ENCODE assay signal across 2 cellular contexts in genomic region chr7:113405296-113406056, GRCh38.
TF ChIP-seq lines count a peak whose summit lies in the region.

No MANE protein-coding gene starts in this region.

TF ChIP-seq in GM23338, 12 proteins besides CTCF, POLR2A, EP300 and RAD21 (continued from another document):
- no peak for TF ChIP-seq REST (IDR thresholded peaks at IDR 0.05; ENCODE audit: unreplicated experiment)
- no peak for TF ChIP-seq EZH2phosphoT487 (IDR thresholded peaks at IDR 0.05; ENCODE audit: unreplicated experiment)
- no peak for TF ChIP-seq CREB1 (CRISPR knock-in tag; IDR thresholded peaks at IDR 0.05; ENCODE audit: low read depth)
- no peak for TF ChIP-seq ZNF462 (CRISPR knock-in tag; IDR thresholded peaks at IDR 0.05)
- TF ChIP-seq EZH2 (IDR thresholded peaks at IDR 0.05; ENCODE audit: low read depth, unreplicated experiment), result no peak

TF ChIP-seq in WTC11, 78 proteins besides CTCF, POLR2A, EP300 and RAD21 (continued from another document):
- TF ChIP-seq NR3C1 (CRISPR knock-in tag; conservative IDR thresholded peaks at IDR 0.05; ENCODE audit: low read depth) (no peak), ESRRA (CRISPR knock-in tag; IDR thresholded peaks at IDR 0.05; ENCODE audit: borderline replicate concordance) (no peak), ZNF416 (CRISPR knock-in tag; IDR thresholded peaks at IDR 0.05) (no peak)
